In genomic region chr1:6619045-6619444, GRCh38 we compare ENCODE assay signal across 6 cellular contexts.
"Had no signal": no experiment of that assay in that cellular context is flagged by ENCODE, and none has a peak within 500 bp of the region (broad histone marks: within the 10 kb centered on the region; RNA-seq: fewer than 3 reads in every experiment).

No MANE protein-coding gene starts in this region.

- DNase-seq: H9, HCEC 1CT, HFFc6, IMR-90 had no signal

- ATAC-seq: GM23338, K562 had no signal

- H3K4me3 Mint-ChIP-seq: GM23338, H9, HFFc6 had no signal

- H3K9me3 Mint-ChIP-seq: H9, HFFc6 had no signal

- H3K27ac Mint-ChIP-seq: GM23338, HFFc6 had no signal
